Comparison of ENCODE assay signal across 21 cellular contexts in genomic region chr2:26126091-26126490, GRCh38.
"Had no signal": no experiment of that assay in that cellular context is flagged by ENCODE, and none has a peak within 500 bp of the region (broad histone marks: within the 10 kb centered on the region; RNA-seq: fewer than 3 reads in every experiment).

No MANE protein-coding gene starts in this region.

- H3K9me3 ChIP-seq: lower lobe of right lung, pancreas, suprapubic skin had no signal

- H3K4me3 ChIP-seq: dorsolateral prefrontal cortex, lower lobe of right lung, pancreas, smooth muscle cell, suprapubic skin had no signal

- ATAC-seq: activated CD8-positive, alpha-beta T cell treated with anti-CD3 and anti-CD28 coated beads, Interleukin-2, amount 10 ng/mL, durations not matched to agents 7 days and 5 days; foreskin keratinocyte; lower lobe of right lung; pancreas; T-helper 17 cell had no signal

- H3K27me3 Mint-ChIP-seq: activated CD4-positive, alpha-beta T cell treated with anti-CD3 and anti-CD28 coated beads, Interleukin-2, amount 10 ng/mL, durations not matched to agents 24 days and 14 days; T-helper 17 cell had no signal

- DNase-seq: activated CD4-positive, alpha-beta T cell treated with anti-CD3 and anti-CD28 coated beads, Interleukin-2, amount 10 ng/mL, durations not matched to agents 24 days and 14 days; activated CD4-positive, CD25-positive, alpha-beta regulatory T cell; activated CD8-positive, alpha-beta memory T cell treated with anti-CD3 and anti-CD28 coated beads, Interleukin-2, amount 50 U/mL, for 48 hours; activated CD8-positive, alpha-beta T cell treated with anti-CD3 and anti-CD28 coated beads, Interleukin-2, amount 10 ng/mL, durations not matched to agents 7 days and 5 days; activated naive CD4-positive, alpha-beta T cell; dorsolateral prefrontal cortex; erythroblast; foreskin keratinocyte; head of caudate nucleus; immature natural killer cell; lower lobe of right lung; pancreas; retina; SHP77 treated with DMSO at 0.1 percent for 48 hours; stimulated activated CD4-positive, alpha-beta T cell treated with anti-CD3 and anti-CD28 coated beads, Interleukin-4, amount 100 ng/mL, for 4 hours; stimulated activated CD8-positive, alpha-beta memory T cell treated with anti-CD3 and anti-CD28 coated beads, Interleukin-4, amount 100 ng/mL, for 48 hours; stimulated activated naive CD4-positive, alpha-beta T cell treated with Interleukin-2 at 50 U/mL for 16 hours; T-helper 17 cell; trophoblast cell had no signal

- H3K27ac ChIP-seq: foreskin keratinocyte, lower lobe of right lung, pancreas, suprapubic skin had no signal

- H3K36me3 ChIP-seq: pancreas had no signal

- H3K4me3 Mint-ChIP-seq: activated CD4-positive, alpha-beta T cell treated with anti-CD3 and anti-CD28 coated beads, Interleukin-2, amount 10 ng/mL, durations not matched to agents 24 days and 14 days; activated CD8-positive, alpha-beta T cell treated with anti-CD3 and anti-CD28 coated beads, Interleukin-2, amount 10 ng/mL, durations not matched to agents 7 days and 5 days; immature natural killer cell; T-helper 17 cell had no signal

- H3K27ac Mint-ChIP-seq: activated CD4-positive, alpha-beta T cell treated with anti-CD3 and anti-CD28 coated beads, Interleukin-2, amount 10 ng/mL, durations not matched to agents 24 days and 14 days; activated CD8-positive, alpha-beta T cell treated with anti-CD3 and anti-CD28 coated beads, Interleukin-2, amount 10 ng/mL, durations not matched to agents 7 days and 5 days; immature natural killer cell; T-helper 17 cell had no signal

- H3K9me3 Mint-ChIP-seq: activated CD4-positive, alpha-beta T cell treated with anti-CD3 and anti-CD28 coated beads, Interleukin-2, amount 10 ng/mL, durations not matched to agents 24 days and 14 days; immature natural killer cell had no signal

- H3K4me1 ChIP-seq: foreskin keratinocyte, lower lobe of right lung, pancreas, suprapubic skin had no signal

- H3K27me3 ChIP-seq: dorsolateral prefrontal cortex, foreskin keratinocyte, pancreas, suprapubic skin had no signal
